ENCODE assay signal across 8 cellular contexts in genomic region chr4:119026662-119027444, GRCh38.
A peak's percentile ranks its signal among the peaks of the same experiment; 100 is the strongest.
DNase-seq lines count a peak whose midpoint lies in the region; ATAC-seq and TF ChIP-seq lines count a peak whose summit lies in the region.

No MANE protein-coding gene starts in this region.

- DNase-seq in AG04449 (ENCODE audit: low read depth, low spot score) (no peak), Peyer's patch (peak in 1 of 3 donors; percentile 50), foreskin fibroblast (no peak), hippocampal formation (lab: John Stamatoyannopoulos, UW) (no peak), NCI-H1694 treated with DMSO at 0.1 percent for 48 hours (lab: John Stamatoyannopoulos, UW) (no peak), NCI-H82 treated with DMSO at 0.1 percent for 48 hours (lab: John Stamatoyannopoulos, UW; ENCODE audit: unreplicated experiment) (no peak)

- CTCF ChIA-PET in AG04449 (lab: Yijun Ruan, JAX), result interaction anchor here (0.8 to 3.2 kb wide), 6 partner anchors 9 to 260 kb away, joined by 3 to 14 read pairs (median 4); no protein-coding TSS in a partner anchor

- no peak for TF ChIP-seq POLR2A in Peyer's patch (IDR thresholded peaks at IDR 0.05)

- no peak for ATAC-seq in GM21515 (IDR thresholded peaks at IDR 0.05; ENCODE audit: unreplicated experiment)

- POLR2A ChIA-PET in AG04449 (lab: Yijun Ruan, JAX), result interaction anchor here (0.7 to 2.2 kb wide), 7 partner anchors 9 to 273 kb away, joined by 3 to 8 read pairs (median 4); no protein-coding TSS in a partner anchor

- H3K27ac ChIP-seq in Peyer's patch, result peak overlapping the region; percentile 64 to 87 (median 72)

- H3K36me3 ChIP-seq in Peyer's patch (peaks cover 0 to 10% (median 0%) of the 10 kb centered on the region in 3 donors), neuron (ENCODE audit: insufficient read depth, low read length) (no peaks in the 10 kb centered on the region)

- no peaks in the 10 kb centered on the region for H3K27me3 ChIP-seq in Peyer's patch
- no peaks in the 10 kb centered on the region for H3K27me3 ChIP-seq in neuron (ENCODE audit: insufficient read depth, low read length)

- H3K9me3 ChIP-seq in Peyer's patch (no peaks in the 10 kb centered on the region), neuron (ENCODE audit: low read length) (peaks cover 2% of the 10 kb centered on the region)

- peak overlapping the region; percentile 68 for H3K4me3 ChIP-seq in AG04449 (ENCODE audit: low read depth, low read length)
- H3K4me3 ChIP-seq in Peyer's patch, result peak overlapping the region in 2 of 4 donors; percentile 22 to 35
- peak overlapping the region; percentile 40 to 42 for H3K4me3 ChIP-seq in foreskin fibroblast (ENCODE audit: low read depth in 1 of 2, low read length in 2 of 2)
- H3K4me3 ChIP-seq in neuron (ENCODE audit: low read length), result no peak overlapping the region

- TF ChIP-seq CTCF in AG04449 (IDR thresholded peaks at IDR 0.05; ENCODE audit: insufficient read depth, low read length, missing control alignments), result no peak
- TF ChIP-seq CTCF in Peyer's patch (IDR thresholded peaks at IDR 0.05), result no peak
- no peak for TF ChIP-seq CTCF in foreskin fibroblast (IDR thresholded peaks at IDR 0.05; ENCODE audit: low read depth, low read length)

- no peaks in the 10 kb centered on the region for H3K4me1 ChIP-seq in Peyer's patch
- no peaks in the 10 kb centered on the region for H3K4me1 ChIP-seq in neuron (ENCODE audit: insufficient read depth, low read length)

- peak overlapping the region; percentile 54 for H2AFZ ChIP-seq in neuron (ENCODE audit: low read depth, low read length)
